29 cellular contexts compared by ENCODE assay signal in genomic region chr11:13606701-13607100, GRCh38.
"Had no signal": no experiment of that assay in that cellular context is flagged by ENCODE, and none has a peak within 500 bp of the region (broad histone marks: within the 10 kb centered on the region; RNA-seq: fewer than 3 reads in every experiment).

No MANE protein-coding gene starts in this region.

- H3K36me3 ChIP-seq: neutrophil, pancreas, prostate gland, right lobe of liver, sigmoid colon, suprapubic skin, tibial artery, transverse colon, upper lobe of right lung, vagina had no signal

- H3K4me3 ChIP-seq: pancreas, prostate gland, right lobe of liver, sigmoid colon, suprapubic skin, testis, tibial artery, transverse colon, upper lobe of right lung, vagina had no signal

- H3K9me3 ChIP-seq: neutrophil, pancreas, prostate gland, right lobe of liver, sigmoid colon, suprapubic skin, testis, tibial artery, transverse colon, upper lobe of right lung, vagina had no signal

- DNase-seq: naive thymus-derived CD8-positive, alpha-beta T cell; nephron progenitor cell; nucleus accumbens; pancreas; retina; right cardiac atrium; right lobe of liver; sigmoid colon; small intestine; stimulated activated CD4-positive, alpha-beta T cell treated with anti-CD3 and anti-CD28 coated beads, Interleukin-15, amount 100 ng/mL, for 24 hours; stimulated activated CD4-positive, alpha-beta T cell treated with anti-CD3 and anti-CD28 coated beads, Interleukin-2, amount 100 ng/mL, for 24 hours; stimulated activated CD4-positive, alpha-beta T cell treated with anti-CD3 and anti-CD28 coated beads, Interleukin-2, amount 100 ng/mL, for 48 hours; stimulated activated CD4-positive, alpha-beta T cell treated with anti-CD3 and anti-CD28 coated beads, Interleukin-4, amount 100 ng/mL, for 24 hours; stimulated activated naive B cell treated with anti-CD40 and anti-IgM and Interleukin-4, amounts not matched to agents 10 μg/mL and 1 μg/mL and 100 μg/mL, for 72 hours; stimulated activated naive CD4-positive, alpha-beta T cell treated with Interleukin-2 at 50 U/mL for 16 hours; stimulated activated naive CD8-positive, alpha-beta T cell treated with anti-CD3 and anti-CD28 coated beads, Interleukin-15, amount 100 ng/mL, for 72 hours; substantia nigra; testis; tibial artery; transverse colon; upper lobe of right lung had no signal

- H3K4me1 ChIP-seq: pancreas, prostate gland, right lobe of liver, sigmoid colon, suprapubic skin, testis, tibial artery, transverse colon, upper lobe of right lung, vagina had no signal

- H3K27ac ChIP-seq: neutrophil, pancreas, prostate gland, right lobe of liver, sigmoid colon, suprapubic skin, testis, tibial artery, transverse colon, upper lobe of right lung, vagina had no signal

- H3K9me3 Mint-ChIP-seq: naive thymus-derived CD8-positive, alpha-beta T cell; natural killer cell treated with Interleukin-12 subunit alpha and Interleukin-12 subunit beta and Interleukin-15 and Interleukin-18, amount 100 ng/mL, for 72 hours; nephron progenitor cell; neural crest cell; stimulated activated effector memory CD8-positive, alpha-beta T cell treated with anti-CD3 and anti-CD28 coated beads, Interleukin-12 subunit alpha, Interleukin-12 subunit beta, amount 100 ng/mL, for 72 hours; stimulated activated naive B cell treated with anti-CD40 and anti-IgM and Interleukin-4, amounts not matched to agents 10 μg/mL and 1 μg/mL and 100 μg/mL, for 72 hours; stimulated activated naive CD8-positive, alpha-beta T cell treated with anti-CD3 and anti-CD28 coated beads, Interleukin-15, amount 100 ng/mL, for 72 hours; type B pancreatic cell had no signal

- H3K4me1 Mint-ChIP-seq: naive thymus-derived CD8-positive, alpha-beta T cell; nephron progenitor cell; neural crest cell; stimulated activated effector memory CD8-positive, alpha-beta T cell treated with anti-CD3 and anti-CD28 coated beads, Interleukin-12 subunit alpha, Interleukin-12 subunit beta, amount 100 ng/mL, for 72 hours; stimulated activated naive B cell treated with anti-CD40 and anti-IgM and Interleukin-4, amounts not matched to agents 10 μg/mL and 1 μg/mL and 100 μg/mL, for 72 hours; stimulated activated naive CD8-positive, alpha-beta T cell treated with anti-CD3 and anti-CD28 coated beads, Interleukin-15, amount 100 ng/mL, for 72 hours had no signal

- H3K4me3 Mint-ChIP-seq: naive thymus-derived CD8-positive, alpha-beta T cell; natural killer cell treated with Interleukin-12 subunit alpha and Interleukin-12 subunit beta and Interleukin-15 and Interleukin-18, amount 100 ng/mL, for 72 hours; nephron progenitor cell; neural crest cell; stimulated activated effector memory CD8-positive, alpha-beta T cell treated with anti-CD3 and anti-CD28 coated beads, Interleukin-12 subunit alpha, Interleukin-12 subunit beta, amount 100 ng/mL, for 72 hours; stimulated activated naive B cell treated with anti-CD40 and anti-IgM and Interleukin-4, amounts not matched to agents 10 μg/mL and 1 μg/mL and 100 μg/mL, for 72 hours; stimulated activated naive CD8-positive, alpha-beta T cell treated with anti-CD3 and anti-CD28 coated beads, Interleukin-15, amount 100 ng/mL, for 72 hours; type B pancreatic cell had no signal

- H3K36me3 Mint-ChIP-seq: naive thymus-derived CD8-positive, alpha-beta T cell; natural killer cell treated with Interleukin-12 subunit alpha and Interleukin-12 subunit beta and Interleukin-15 and Interleukin-18, amount 100 ng/mL, for 72 hours; stimulated activated effector memory CD8-positive, alpha-beta T cell treated with anti-CD3 and anti-CD28 coated beads, Interleukin-12 subunit alpha, Interleukin-12 subunit beta, amount 100 ng/mL, for 72 hours; stimulated activated naive B cell treated with anti-CD40 and anti-IgM and Interleukin-4, amounts not matched to agents 10 μg/mL and 1 μg/mL and 100 μg/mL, for 72 hours; type B pancreatic cell had no signal

- H3K27me3 ChIP-seq: pancreas, right lobe of liver, sigmoid colon, suprapubic skin, testis, tibial artery, transverse colon, upper lobe of right lung, vagina had no signal

- ATAC-seq: naive thymus-derived CD8-positive, alpha-beta T cell; natural killer cell treated with Interleukin-12 subunit alpha and Interleukin-12 subunit beta and Interleukin-15 and Interleukin-18, amount 100 ng/mL, for 72 hours; pancreas; right cardiac atrium; right lobe of liver; stimulated activated effector memory CD8-positive, alpha-beta T cell treated with anti-CD3 and anti-CD28 coated beads, Interleukin-12 subunit alpha, Interleukin-12 subunit beta, amount 100 ng/mL, for 72 hours; stimulated activated naive B cell treated with anti-CD40 and anti-IgM and Interleukin-4, amounts not matched to agents 10 μg/mL and 1 μg/mL and 100 μg/mL, for 72 hours; stimulated activated naive CD8-positive, alpha-beta T cell treated with anti-CD3 and anti-CD28 coated beads, Interleukin-15, amount 100 ng/mL, for 72 hours; upper lobe of right lung had no signal

- H3K27ac Mint-ChIP-seq: naive thymus-derived CD8-positive, alpha-beta T cell; natural killer cell treated with Interleukin-12 subunit alpha and Interleukin-12 subunit beta and Interleukin-15 and Interleukin-18, amount 100 ng/mL, for 72 hours; nephron progenitor cell; stimulated activated effector memory CD8-positive, alpha-beta T cell treated with anti-CD3 and anti-CD28 coated beads, Interleukin-12 subunit alpha, Interleukin-12 subunit beta, amount 100 ng/mL, for 72 hours; stimulated activated naive B cell treated with anti-CD40 and anti-IgM and Interleukin-4, amounts not matched to agents 10 μg/mL and 1 μg/mL and 100 μg/mL, for 72 hours; stimulated activated naive CD8-positive, alpha-beta T cell treated with anti-CD3 and anti-CD28 coated beads, Interleukin-15, amount 100 ng/mL, for 72 hours; type B pancreatic cell had no signal

- H3K27me3 Mint-ChIP-seq: stimulated activated naive CD8-positive, alpha-beta T cell treated with anti-CD3 and anti-CD28 coated beads, Interleukin-15, amount 100 ng/mL, for 72 hours had no signal
